In the genomic region with DNA sequence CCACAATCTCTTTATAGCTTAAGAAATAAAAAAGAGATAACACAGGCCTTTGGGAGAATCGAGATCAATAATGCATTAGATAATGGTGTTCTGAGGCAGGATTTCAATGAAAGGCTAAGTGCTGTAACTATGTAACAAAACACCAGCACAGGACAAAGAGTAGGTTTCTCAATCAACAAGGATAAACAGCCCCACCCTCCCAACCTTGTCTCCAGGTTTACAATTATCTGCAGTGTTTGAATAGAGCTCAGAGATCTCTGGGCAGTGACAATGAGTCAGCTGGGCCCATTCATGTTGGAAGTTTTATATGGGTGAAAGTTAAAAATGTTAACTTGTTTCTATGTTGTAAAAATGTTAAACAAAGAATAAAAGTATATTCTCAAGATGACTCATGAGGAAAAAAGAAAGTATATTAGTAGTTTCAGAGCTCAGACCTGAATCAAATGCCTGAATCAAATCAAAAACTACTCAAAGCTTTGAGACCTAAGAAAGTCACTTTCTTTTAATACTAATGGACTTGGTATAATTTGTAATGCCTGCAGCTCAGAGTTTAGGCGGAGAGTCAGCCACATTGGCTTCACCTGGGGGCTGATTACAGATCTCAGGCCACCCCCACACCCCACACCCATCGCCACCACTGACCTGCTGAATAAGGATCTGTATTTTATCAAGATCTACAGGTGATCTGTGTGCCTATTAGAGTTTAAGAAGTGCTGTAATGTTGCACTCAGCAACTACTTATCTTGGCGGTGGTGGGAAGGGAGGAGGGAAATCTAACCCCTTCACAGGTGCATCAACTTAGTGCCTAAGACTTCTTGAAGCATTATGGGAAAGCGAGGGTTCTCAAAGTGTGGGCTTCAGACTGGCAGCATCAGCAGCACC, we compare ENCODE assay signal across 1 cellular context.
A peak's percentile ranks its signal among the peaks of the same experiment; 100 is the strongest.
TF ChIP-seq lines count a peak whose summit lies in the region.

No MANE protein-coding gene starts in this region.

TF ChIP-seq in HepG2, 621 proteins besides CTCF, POLR2A, EP300 and RAD21 (continued from another document and continues in another):
- TF ChIP-seq, protein P1, sequence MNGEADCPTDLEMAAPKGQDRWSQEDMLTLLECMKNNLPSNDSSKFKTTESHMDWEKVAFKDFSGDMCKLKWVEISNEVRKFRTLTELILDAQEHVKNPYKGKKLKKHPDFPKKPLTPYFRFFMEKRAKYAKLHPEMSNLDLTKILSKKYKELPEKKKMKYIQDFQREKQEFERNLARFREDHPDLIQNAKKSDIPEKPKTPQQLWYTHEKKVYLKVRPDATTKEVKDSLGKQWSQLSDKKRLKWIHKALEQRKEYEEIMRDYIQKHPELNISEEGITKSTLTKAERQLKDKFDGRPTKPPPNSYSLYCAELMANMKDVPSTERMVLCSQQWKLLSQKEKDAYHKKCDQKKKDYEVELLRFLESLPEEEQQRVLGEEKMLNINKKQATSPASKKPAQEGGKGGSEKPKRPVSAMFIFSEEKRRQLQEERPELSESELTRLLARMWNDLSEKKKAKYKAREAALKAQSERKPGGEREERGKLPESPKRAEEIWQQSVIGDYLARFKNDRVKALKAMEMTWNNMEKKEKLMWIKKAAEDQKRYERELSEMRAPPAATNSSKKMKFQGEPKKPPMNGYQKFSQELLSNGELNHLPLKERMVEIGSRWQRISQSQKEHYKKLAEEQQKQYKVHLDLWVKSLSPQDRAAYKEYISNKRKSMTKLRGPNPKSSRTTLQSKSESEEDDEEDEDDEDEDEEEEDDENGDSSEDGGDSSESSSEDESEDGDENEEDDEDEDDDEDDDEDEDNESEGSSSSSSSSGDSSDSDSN (CRISPR knock-in tag; IDR thresholded peaks at IDR 0.05): no peak
- TF ChIP-seq ZNF747 (CRISPR knock-in tag; IDR thresholded peaks at IDR 0.05; ENCODE audit: borderline replicate concordance) (no peak), ZNF605 (CRISPR knock-in tag; IDR thresholded peaks at IDR 0.05) (peak; percentile 40; the same call in 1 of the 2 replicates), THYN1 (CRISPR knock-in tag; IDR thresholded peaks at IDR 0.05; ENCODE audit: borderline replicate concordance, low read depth) (no peak), NKX3-1 (CRISPR knock-in tag; IDR thresholded peaks at IDR 0.05) (peak; percentile 43; the same call in 1 of the 2 replicates), TOE1 (CRISPR knock-in tag; IDR thresholded peaks at IDR 0.05) (no peak), RBFOX2 (IDR thresholded peaks at IDR 0.05; ENCODE audit: low read depth, low read length) (no peak), ZNF20 (CRISPR knock-in tag; IDR thresholded peaks at IDR 0.05) (no peak), ISX (CRISPR knock-in tag; conservative IDR thresholded peaks at IDR 0.05) (no peak), GTF2F1 (IDR thresholded peaks at IDR 0.05; ENCODE audit: low read length) (no peak), ATAD3A (CRISPR knock-in tag; IDR thresholded peaks at IDR 0.05) (no peak), SMAD3 (CRISPR knock-in tag; IDR thresholded peaks at IDR 0.05) (peak; percentile 91), MIER3 (CRISPR knock-in tag; IDR thresholded peaks at IDR 0.05; ENCODE audit: borderline replicate concordance) (peak; percentile 93), SRF (IDR thresholded peaks at IDR 0.05; ENCODE audit: low read depth, low read length) (0 out of 2 replicates have a peak, but pooled peaks have one; percentile 44), REPIN1 (CRISPR knock-in tag; IDR thresholded peaks at IDR 0.05; ENCODE audit: borderline replicate concordance, low read depth) (peak; percentile 48; the same call in 1 of the 2 replicates), MIXL1 (CRISPR knock-in tag; IDR thresholded peaks at IDR 0.05) (peak; percentile 95), CAMTA2 (CRISPR knock-in tag; IDR thresholded peaks at IDR 0.05; ENCODE audit: borderline replicate concordance) (no peak), ZNF354B (CRISPR knock-in tag; IDR thresholded peaks at IDR 0.05) (no peak), MXI1 (IDR thresholded peaks at IDR 0.05; ENCODE audit: borderline replicate concordance, low read depth, low read length) (peak; percentile 34; the same call in 1 of the 3 replicates), EED (CRISPR knock-in tag; IDR thresholded peaks at IDR 0.05) (no peak), DNMT3B (CRISPR knock-in tag; conservative IDR thresholded peaks at IDR 0.05) (0 out of 2 replicates have a peak, but pooled peaks have one; percentile 58), TMF1 (CRISPR knock-in tag; IDR thresholded peaks at IDR 0.05; ENCODE audit: low read depth) (no peak), PITX1 (CRISPR knock-in tag; IDR thresholded peaks at IDR 0.05) (peak; percentile 62; the same call in 1 of the 2 replicates), NFKB2 (CRISPR knock-in tag; IDR thresholded peaks at IDR 0.05; ENCODE audit: borderline replicate concordance) (no peak), MBNL3 (CRISPR knock-in tag; conservative IDR thresholded peaks at IDR 0.05) (no peak)
- TF ChIP-seq, protein P2, sequence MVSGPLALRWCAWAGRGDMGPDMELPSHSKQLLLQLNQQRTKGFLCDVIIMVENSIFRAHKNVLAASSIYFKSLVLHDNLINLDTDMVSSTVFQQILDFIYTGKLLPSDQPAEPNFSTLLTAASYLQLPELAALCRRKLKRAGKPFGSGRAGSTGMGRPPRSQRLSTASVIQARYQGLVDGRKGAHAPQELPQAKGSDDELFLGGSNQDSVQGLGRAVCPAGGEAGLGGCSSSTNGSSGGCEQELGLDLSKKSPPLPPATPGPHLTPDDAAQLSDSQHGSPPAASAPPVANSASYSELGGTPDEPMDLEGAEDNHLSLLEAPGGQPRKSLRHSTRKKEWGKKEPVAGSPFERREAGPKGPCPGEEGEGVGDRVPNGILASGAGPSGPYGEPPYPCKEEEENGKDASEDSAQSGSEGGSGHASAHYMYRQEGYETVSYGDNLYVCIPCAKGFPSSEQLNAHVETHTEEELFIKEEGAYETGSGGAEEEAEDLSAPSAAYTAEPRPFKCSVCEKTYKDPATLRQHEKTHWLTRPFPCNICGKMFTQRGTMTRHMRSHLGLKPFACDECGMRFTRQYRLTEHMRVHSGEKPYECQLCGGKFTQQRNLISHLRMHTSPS (CRISPR knock-in tag; IDR thresholded peaks at IDR 0.05; ENCODE audit: low read depth): no peak; the same call in 1 of the 2 replicates
- TF ChIP-seq, protein P3, sequence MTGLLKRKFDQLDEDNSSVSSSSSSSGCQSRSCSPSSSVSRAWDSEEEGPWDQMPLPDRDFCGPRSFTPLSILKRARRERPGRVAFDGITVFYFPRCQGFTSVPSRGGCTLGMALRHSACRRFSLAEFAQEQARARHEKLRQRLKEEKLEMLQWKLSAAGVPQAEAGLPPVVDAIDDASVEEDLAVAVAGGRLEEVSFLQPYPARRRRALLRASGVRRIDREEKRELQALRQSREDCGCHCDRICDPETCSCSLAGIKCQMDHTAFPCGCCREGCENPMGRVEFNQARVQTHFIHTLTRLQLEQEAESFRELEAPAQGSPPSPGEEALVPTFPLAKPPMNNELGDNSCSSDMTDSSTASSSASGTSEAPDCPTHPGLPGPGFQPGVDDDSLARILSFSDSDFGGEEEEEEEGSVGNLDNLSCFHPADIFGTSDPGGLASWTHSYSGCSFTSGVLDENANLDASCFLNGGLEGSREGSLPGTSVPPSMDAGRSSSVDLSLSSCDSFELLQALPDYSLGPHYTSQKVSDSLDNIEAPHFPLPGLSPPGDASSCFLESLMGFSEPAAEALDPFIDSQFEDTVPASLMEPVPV (CRISPR knock-in tag; IDR thresholded peaks at IDR 0.05): no peak
- TF ChIP-seq, protein P4, sequence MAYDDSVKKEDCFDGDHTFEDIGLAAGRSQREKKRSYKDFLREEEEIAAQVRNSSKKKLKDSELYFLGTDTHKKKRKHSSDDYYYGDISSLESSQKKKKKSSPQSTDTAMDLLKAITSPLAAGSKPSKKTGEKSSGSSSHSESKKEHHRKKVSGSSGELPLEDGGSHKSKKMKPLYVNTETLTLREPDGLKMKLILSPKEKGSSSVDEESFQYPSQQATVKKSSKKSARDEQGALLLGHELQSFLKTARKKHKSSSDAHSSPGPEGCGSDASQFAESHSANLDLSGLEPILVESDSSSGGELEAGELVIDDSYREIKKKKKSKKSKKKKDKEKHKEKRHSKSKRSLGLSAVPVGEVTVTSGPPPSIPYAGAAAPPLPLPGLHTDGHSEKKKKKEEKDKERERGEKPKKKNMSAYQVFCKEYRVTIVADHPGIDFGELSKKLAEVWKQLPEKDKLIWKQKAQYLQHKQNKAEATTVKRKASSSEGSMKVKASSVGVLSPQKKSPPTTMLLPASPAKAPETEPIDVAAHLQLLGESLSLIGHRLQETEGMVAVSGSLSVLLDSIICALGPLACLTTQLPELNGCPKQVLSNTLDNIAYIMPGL (CRISPR knock-in tag; IDR thresholded peaks at IDR 0.05; ENCODE audit: borderline replicate concordance in 1 of 2, low read depth in 1 of 2): peak in 1 of 2 experiments; percentile 43; a peak in 2 of 4 replicates
- TF ChIP-seq, protein P5, sequence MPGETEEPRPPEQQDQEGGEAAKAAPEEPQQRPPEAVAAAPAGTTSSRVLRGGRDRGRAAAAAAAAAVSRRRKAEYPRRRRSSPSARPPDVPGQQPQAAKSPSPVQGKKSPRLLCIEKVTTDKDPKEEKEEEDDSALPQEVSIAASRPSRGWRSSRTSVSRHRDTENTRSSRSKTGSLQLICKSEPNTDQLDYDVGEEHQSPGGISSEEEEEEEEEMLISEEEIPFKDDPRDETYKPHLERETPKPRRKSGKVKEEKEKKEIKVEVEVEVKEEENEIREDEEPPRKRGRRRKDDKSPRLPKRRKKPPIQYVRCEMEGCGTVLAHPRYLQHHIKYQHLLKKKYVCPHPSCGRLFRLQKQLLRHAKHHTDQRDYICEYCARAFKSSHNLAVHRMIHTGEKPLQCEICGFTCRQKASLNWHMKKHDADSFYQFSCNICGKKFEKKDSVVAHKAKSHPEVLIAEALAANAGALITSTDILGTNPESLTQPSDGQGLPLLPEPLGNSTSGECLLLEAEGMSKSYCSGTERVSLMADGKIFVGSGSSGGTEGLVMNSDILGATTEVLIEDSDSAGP (CRISPR knock-in tag; IDR thresholded peaks at IDR 0.05; ENCODE audit: borderline replicate concordance): no peak
- TF ChIP-seq, protein P6, sequence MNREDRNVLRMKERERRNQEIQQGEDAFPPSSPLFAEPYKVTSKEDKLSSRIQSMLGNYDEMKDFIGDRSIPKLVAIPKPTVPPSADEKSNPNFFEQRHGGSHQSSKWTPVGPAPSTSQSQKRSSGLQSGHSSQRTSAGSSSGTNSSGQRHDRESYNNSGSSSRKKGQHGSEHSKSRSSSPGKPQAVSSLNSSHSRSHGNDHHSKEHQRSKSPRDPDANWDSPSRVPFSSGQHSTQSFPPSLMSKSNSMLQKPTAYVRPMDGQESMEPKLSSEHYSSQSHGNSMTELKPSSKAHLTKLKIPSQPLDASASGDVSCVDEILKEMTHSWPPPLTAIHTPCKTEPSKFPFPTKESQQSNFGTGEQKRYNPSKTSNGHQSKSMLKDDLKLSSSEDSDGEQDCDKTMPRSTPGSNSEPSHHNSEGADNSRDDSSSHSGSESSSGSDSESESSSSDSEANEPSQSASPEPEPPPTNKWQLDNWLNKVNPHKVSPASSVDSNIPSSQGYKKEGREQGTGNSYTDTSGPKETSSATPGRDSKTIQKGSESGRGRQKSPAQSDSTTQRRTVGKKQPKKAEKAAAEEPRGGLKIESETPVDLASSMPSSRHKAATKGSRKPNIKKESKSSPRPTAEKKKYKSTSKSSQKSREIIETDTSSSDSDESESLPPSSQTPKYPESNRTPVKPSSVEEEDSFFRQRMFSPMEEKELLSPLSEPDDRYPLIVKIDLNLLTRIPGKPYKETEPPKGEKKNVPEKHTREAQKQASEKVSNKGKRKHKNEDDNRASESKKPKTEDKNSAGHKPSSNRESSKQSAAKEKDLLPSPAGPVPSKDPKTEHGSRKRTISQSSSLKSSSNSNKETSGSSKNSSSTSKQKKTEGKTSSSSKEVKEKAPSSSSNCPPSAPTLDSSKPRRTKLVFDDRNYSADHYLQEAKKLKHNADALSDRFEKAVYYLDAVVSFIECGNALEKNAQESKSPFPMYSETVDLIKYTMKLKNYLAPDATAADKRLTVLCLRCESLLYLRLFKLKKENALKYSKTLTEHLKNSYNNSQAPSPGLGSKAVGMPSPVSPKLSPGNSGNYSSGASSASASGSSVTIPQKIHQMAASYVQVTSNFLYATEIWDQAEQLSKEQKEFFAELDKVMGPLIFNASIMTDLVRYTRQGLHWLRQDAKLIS (CRISPR knock-in tag; IDR thresholded peaks at IDR 0.05): no peak
- TF ChIP-seq, protein P7, sequence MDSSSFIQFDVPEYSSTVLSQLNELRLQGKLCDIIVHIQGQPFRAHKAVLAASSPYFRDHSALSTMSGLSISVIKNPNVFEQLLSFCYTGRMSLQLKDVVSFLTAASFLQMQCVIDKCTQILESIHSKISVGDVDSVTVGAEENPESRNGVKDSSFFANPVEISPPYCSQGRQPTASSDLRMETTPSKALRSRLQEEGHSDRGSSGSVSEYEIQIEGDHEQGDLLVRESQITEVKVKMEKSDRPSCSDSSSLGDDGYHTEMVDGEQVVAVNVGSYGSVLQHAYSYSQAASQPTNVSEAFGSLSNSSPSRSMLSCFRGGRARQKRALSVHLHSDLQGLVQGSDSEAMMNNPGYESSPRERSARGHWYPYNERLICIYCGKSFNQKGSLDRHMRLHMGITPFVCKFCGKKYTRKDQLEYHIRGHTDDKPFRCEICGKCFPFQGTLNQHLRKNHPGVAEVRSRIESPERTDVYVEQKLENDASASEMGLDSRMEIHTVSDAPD (CRISPR knock-in tag; IDR thresholded peaks at IDR 0.05): no peak
- TF ChIP-seq, protein P8, sequence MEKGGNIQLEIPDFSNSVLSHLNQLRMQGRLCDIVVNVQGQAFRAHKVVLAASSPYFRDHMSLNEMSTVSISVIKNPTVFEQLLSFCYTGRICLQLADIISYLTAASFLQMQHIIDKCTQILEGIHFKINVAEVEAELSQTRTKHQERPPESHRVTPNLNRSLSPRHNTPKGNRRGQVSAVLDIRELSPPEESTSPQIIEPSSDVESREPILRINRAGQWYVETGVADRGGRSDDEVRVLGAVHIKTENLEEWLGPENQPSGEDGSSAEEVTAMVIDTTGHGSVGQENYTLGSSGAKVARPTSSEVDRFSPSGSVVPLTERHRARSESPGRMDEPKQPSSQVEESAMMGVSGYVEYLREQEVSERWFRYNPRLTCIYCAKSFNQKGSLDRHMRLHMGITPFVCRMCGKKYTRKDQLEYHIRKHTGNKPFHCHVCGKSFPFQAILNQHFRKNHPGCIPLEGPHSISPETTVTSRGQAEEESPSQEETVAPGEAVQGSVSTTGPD (CRISPR knock-in tag; IDR thresholded peaks at IDR 0.05): no peak
- TF ChIP-seq, protein P9, sequence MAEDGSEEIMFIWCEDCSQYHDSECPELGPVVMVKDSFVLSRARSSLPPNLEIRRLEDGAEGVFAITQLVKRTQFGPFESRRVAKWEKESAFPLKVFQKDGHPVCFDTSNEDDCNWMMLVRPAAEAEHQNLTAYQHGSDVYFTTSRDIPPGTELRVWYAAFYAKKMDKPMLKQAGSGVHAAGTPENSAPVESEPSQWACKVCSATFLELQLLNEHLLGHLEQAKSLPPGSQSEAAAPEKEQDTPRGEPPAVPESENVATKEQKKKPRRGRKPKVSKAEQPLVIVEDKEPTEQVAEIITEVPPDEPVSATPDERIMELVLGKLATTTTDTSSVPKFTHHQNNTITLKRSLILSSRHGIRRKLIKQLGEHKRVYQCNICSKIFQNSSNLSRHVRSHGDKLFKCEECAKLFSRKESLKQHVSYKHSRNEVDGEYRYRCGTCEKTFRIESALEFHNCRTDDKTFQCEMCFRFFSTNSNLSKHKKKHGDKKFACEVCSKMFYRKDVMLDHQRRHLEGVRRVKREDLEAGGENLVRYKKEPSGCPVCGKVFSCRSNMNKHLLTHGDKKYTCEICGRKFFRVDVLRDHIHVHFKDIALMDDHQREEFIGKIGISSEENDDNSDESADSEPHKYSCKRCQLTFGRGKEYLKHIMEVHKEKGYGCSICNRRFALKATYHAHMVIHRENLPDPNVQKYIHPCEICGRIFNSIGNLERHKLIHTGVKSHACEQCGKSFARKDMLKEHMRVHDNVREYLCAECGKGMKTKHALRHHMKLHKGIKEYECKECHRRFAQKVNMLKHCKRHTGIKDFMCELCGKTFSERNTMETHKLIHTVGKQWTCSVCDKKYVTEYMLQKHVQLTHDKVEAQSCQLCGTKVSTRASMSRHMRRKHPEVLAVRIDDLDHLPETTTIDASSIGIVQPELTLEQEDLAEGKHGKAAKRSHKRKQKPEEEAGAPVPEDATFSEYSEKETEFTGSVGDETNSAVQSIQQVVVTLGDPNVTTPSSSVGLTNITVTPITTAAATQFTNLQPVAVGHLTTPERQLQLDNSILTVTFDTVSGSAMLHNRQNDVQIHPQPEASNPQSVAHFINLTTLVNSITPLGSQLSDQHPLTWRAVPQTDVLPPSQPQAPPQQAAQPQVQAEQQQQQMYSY (CRISPR knock-in tag; IDR thresholded peaks at IDR 0.05): no peak
